ENCODE assay signal across 24 cellular contexts in the genomic region with DNA sequence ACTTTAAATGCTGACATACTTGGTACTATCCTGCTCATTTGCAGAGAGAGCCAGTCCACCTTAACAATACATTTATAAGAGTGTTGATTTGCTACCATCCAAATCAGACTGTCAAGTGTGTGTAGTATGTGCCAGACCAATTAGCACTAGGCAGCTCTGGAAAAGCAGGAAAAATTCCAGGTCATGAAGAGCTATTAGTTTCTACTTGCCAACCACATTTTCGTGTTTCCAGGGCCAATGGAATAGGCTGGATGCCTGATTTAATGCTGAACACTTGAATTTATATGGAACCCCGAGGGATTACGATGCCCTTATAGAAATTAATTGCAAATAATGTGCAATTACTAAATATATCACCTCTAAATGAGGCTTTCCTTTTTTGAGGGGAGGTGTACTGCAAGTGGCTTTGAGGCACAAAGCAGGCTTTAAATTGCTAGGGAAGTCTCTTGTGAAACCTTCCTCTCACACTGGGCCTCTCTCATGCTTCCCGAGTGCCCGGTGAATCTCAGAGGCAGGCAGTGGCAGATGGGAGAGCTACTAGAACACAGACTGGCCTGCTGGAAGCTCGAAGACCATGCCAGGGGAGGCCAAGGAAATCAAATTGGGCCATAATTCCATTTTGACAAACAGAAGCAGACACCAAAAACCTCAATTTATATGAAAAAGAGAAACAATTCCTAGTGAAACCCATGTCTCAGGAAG.
DNase-seq lines count a peak whose midpoint lies in the region; ATAC-seq, FAIRE-seq and TF ChIP-seq lines count a peak whose summit lies in the region.
"Had no signal": no experiment of that assay in that cellular context is flagged by ENCODE, and none has a peak within 500 bp of the region (broad histone marks: within the 10 kb centered on the region; RNA-seq: fewer than 3 reads in every experiment).

No MANE protein-coding gene starts in this region.

- H2BK120ac ChIP-seq in H1 (replicated peaks; ENCODE audit: low read depth, low read length), result no peak overlapping the region

- no peaks in the 10 kb centered on the region for H3K79me1 ChIP-seq in H1 (ENCODE audit: low read depth, low read length)

- H2AK5ac ChIP-seq in H1 (ENCODE audit: low read depth, low read length), result no peak overlapping the region

- H3K36me3 ChIP-seq in H1 (ENCODE audit: control insufficient read depth in 2 of 4, insufficient read depth in 4 of 4, low read length in 3 of 4), result no peaks in the 10 kb centered on the region
- no peaks in the 10 kb centered on the region for H3K36me3 ChIP-seq in upper lobe of left lung
- H3K36me3 ChIP-seq: lower lobe of right lung, MG63, spleen had no signal

- H3K23me2 ChIP-seq in H1 (ENCODE audit: low read depth, low read length), result no peaks in the 10 kb centered on the region

- peak; percentile 55 for DNase-seq in NCI-H2171 treated with DMSO at 0.1 percent for 48 hours (lab: John Stamatoyannopoulos, UW)
- DNase-seq in NCI-H2171 (lab: John Stamatoyannopoulos, UW), result no peak
- DNase-seq in NCI-H69 (lab: John Stamatoyannopoulos, UW), result peak; percentile 48
- DNase-seq in H1 (ENCODE audit: low read depth in 1 of 2, low spot score in 2 of 2), result no peak
- DNase-seq in substantia nigra (lab: John Stamatoyannopoulos, UW), result peak in 8 of 49 donors; percentile 4 to 37 (median 21)
- DNase-seq in ACHN, result no peak
- no peak for DNase-seq in upper lobe of left lung
- DNase-seq: activated CD4-positive, alpha-beta T cell treated with anti-CD3 and anti-CD28 coated beads, Interleukin-2, amount 50 U/mL, for 1 hour; activated naive CD8-positive, alpha-beta T cell treated with anti-CD3 and anti-CD28 coated beads, Interleukin-2, amount 10 ng/mL, durations not matched to agents 7 days and 5 days; body of pancreas; Caco-2; dermis blood vessel endothelial cell; foreskin fibroblast; kidney; lower lobe of right lung; MG63; NCI-H2081; NCI-H748 treated with DMSO at 0.1 percent for 48 hours; SHP77; spleen; stimulated activated CD4-positive, alpha-beta T cell treated with anti-CD3 and anti-CD28 coated beads, Interleukin-4, amount 100 ng/mL, for 4 hours had no signal

- no peaks in the 10 kb centered on the region for H3K27me3 ChIP-seq in H1 (replicated peaks in 1 of 4; ENCODE audit: control insufficient read depth in 3 of 4, extremely low read depth in 1 of 4, insufficient read depth in 3 of 4, low read length in 3 of 4)
- no peaks in the 10 kb centered on the region for H3K27me3 ChIP-seq in upper lobe of left lung
- H3K27me3 ChIP-seq: body of pancreas, spleen had no signal

- H3K9me3 ChIP-seq in H1 (ENCODE audit: insufficient read depth in 2 of 2, low read depth in 1 of 2, low read length in 1 of 2) (no peaks in the 10 kb centered on the region), upper lobe of left lung (no peaks in the 10 kb centered on the region)
- H3K9me3 ChIP-seq: body of pancreas, Caco-2, lower lobe of right lung, MG63, spleen had no signal

- H2BK5ac ChIP-seq in H1 (ENCODE audit: low read depth, low read length), result no peak overlapping the region

- no peak overlapping the region for H3K27ac ChIP-seq in H1 (ENCODE audit: low read depth, low read length)
- peak overlapping the region; percentile 15 for H3K27ac ChIP-seq in substantia nigra (ENCODE audit: low read depth, low read length, poor library complexity, severe bottlenecking)
- no peak overlapping the region for H3K27ac ChIP-seq in upper lobe of left lung
- H3K27ac ChIP-seq: body of pancreas, lower lobe of right lung, spleen had no signal

- FAIRE-seq in H1 (lab: Jason Lieb, UNC), result no peak
- FAIRE-seq: A204.1, kidney, urothelium cell line had no signal

- H3K9ac ChIP-seq in H1 (replicated peaks in 1 of 4; ENCODE audit: extremely low read depth in 1 of 4, low read depth in 3 of 4, low read length in 3 of 4), result no peak overlapping the region

- no peak overlapping the region for H2AFZ ChIP-seq in H1 (ENCODE audit: low read length)

- no peak overlapping the region for H4K91ac ChIP-seq in H1 (replicated peaks; ENCODE audit: insufficient read length, low read length)

- TF ChIP-seq EP300 in H1 (IDR thresholded peaks at IDR 0.05; ENCODE audit: borderline replicate concordance in 1 of 2, low read depth in 2 of 2, low read length in 2 of 2) (no peak), upper lobe of left lung (IDR thresholded peaks at IDR 0.05) (no peak)

- H3K4me1 ChIP-seq in H1 (replicated peaks in 1 of 4; ENCODE audit: control insufficient read depth in 3 of 4, insufficient read depth in 4 of 4, low read length in 3 of 4) (peaks cover 0 to 5% (median 4%) of the 10 kb centered on the region in 4 experiments; a peak in 5 of 7 replicates), upper lobe of left lung (no peaks in the 10 kb centered on the region)
- H3K4me1 ChIP-seq: lower lobe of right lung, spleen had no signal

- no peaks in the 10 kb centered on the region for H4K20me1 ChIP-seq in H1 (replicated peaks in 1 of 2; ENCODE audit: control insufficient read depth in 1 of 2, insufficient read depth in 2 of 2, low read length in 2 of 2)

- H3K23ac ChIP-seq in H1 (ENCODE audit: insufficient read length), result no peak overlapping the region

- CTCF ChIA-PET in H1 (lab: Charles Lee; ENCODE audit: partially characterized antibody), result interaction anchor here (0.7 to 1.8 kb wide), 7 partner anchors 27 to 399 kb away, joined by 3 to 7 read pairs (median 4); no protein-coding TSS in a partner anchor

- TF ChIP-seq CTCF in H1 (IDR thresholded peaks at IDR 0.05; ENCODE audit: control extremely low read depth in 1 of 3, insufficient read depth in 1 of 3, low read depth in 1 of 3, low read length in 3 of 3), result no peak
- no peak for TF ChIP-seq CTCF in upper lobe of left lung (IDR thresholded peaks at IDR 0.05)

- no peak overlapping the region for H4K8ac ChIP-seq in H1 (ENCODE audit: extremely low read depth, insufficient read depth, low read length)

- ATAC-seq in HG03432 (IDR thresholded peaks at IDR 0.05; ENCODE audit: unreplicated experiment) (no peak), upper lobe of left lung (ENCODE audit: low FRiP score in 2 of 2) (no peak)
- ATAC-seq: body of pancreas, lower lobe of right lung had no signal

- POLR2A ChIA-PET in H1 (lab: Charles Lee; ENCODE audit: partially characterized antibody), result interaction anchor here (0.7 to 1.2 kb wide), 3 partner anchors 10 to 14 kb away, joined by 3 to 4 read pairs (median 3); no protein-coding TSS in a partner anchor

- TF ChIP-seq POLR2A in H1 (IDR thresholded peaks at IDR 0.05; ENCODE audit: control extremely low read depth in 1 of 2, low read depth in 2 of 2, low read length in 2 of 2) (no peak), upper lobe of left lung (IDR thresholded peaks at IDR 0.05) (no peak)

- in situ Hi-C loops in ACHN (cut with HindIII; ENCODE audit: low pct_ligation_motif_present, low pct_unique_long_range_greater_than_20kb, low sequenced_read_pairs), result no loop called here

- H3K14ac ChIP-seq in H1 (ENCODE audit: insufficient read length), result no peak overlapping the region

- no peak overlapping the region for H2BK15ac ChIP-seq in H1 (ENCODE audit: low read length)

- no peaks in the 10 kb centered on the region for H3K79me2 ChIP-seq in H1 (ENCODE audit: control insufficient read depth in 1 of 2, insufficient read depth in 2 of 2, low read length in 2 of 2)

- H3K4me2 ChIP-seq in H1 (ENCODE audit: insufficient read depth in 1 of 2, low read depth in 2 of 2, low read length in 2 of 2), result no peak overlapping the region

- 0 out of 2 replicates have a peak overlapping the region, but pooled peaks have one; percentile 17 for H3K18ac ChIP-seq in H1 (ENCODE audit: extremely low read depth, low read length)

- no peak for TF ChIP-seq RAD21 in H1 (IDR thresholded peaks at IDR 0.05 in 1 of 2, conservative IDR thresholded peaks at IDR 0.05 in 1 of 2; ENCODE audit: low read depth in 2 of 2, low read length in 2 of 2)

- no peak overlapping the region for H3K4ac ChIP-seq in H1 (replicated peaks; ENCODE audit: insufficient read length, low read depth, low read length)

- no peak overlapping the region for H3K4me3 ChIP-seq in H1 (ENCODE audit: extremely low read depth in 1 of 4, insufficient read depth in 2 of 4, low read depth in 3 of 4, low read length in 4 of 4)
- no peak overlapping the region for H3K4me3 ChIP-seq in upper lobe of left lung
- H3K4me3 ChIP-seq: body of pancreas, lower lobe of right lung, MG63, spleen had no signal

- no peak overlapping the region for H4K5ac ChIP-seq in H1 (ENCODE audit: insufficient read length, low read depth, low read length)

- H2BK12ac ChIP-seq in H1 (ENCODE audit: low read depth, low read length), result no peak overlapping the region

- H2BK20ac ChIP-seq in H1 (ENCODE audit: low read length), result no peak overlapping the region

- H3K56ac ChIP-seq in H1 (replicated peaks; ENCODE audit: insufficient read length, low read depth, low read length), result no peak overlapping the region

- 84% methylated on average over 6 of the region's 6 CpGs; no CpG with 5 or more reads in 1 of the 2 experiments for WGBS in H1 (ENCODE audit: extremely low coverage in 1 of 2, insufficient coverage in 1 of 2, insufficient read length in 1 of 2, insufficient replicate concordance in 2 of 2, low coverage in 1 of 2, low lambda C conversion rate in 2 of 2, missing lambda C conversion rate in 1 of 2), 2 experiments
- 73 to 76% methylated on average over 6 of the region's 6 CpGs for WGBS in upper lobe of left lung, 2 donors

TF ChIP-seq in H1, 55 proteins besides CTCF, POLR2A, EP300 and RAD21:
- no peak for TF ChIP-seq BRCA1 (IDR thresholded peaks at IDR 0.05; ENCODE audit: low read depth, low read length)
- TF ChIP-seq EZH2 (IDR thresholded peaks at IDR 0.05; ENCODE audit: low read depth, low read length, severe bottlenecking), result no peak
- no peak for TF ChIP-seq TAF7 (optimal IDR thresholded peaks at IDR 0.05; ENCODE audit: borderline replicate concordance, low read depth, low read length)
- no peak for TF ChIP-seq EGR1 (IDR thresholded peaks at IDR 0.05; ENCODE audit: borderline replicate concordance, low read depth, low read length)

Comparison
In these comparisons a context has a peak if more than half of its experiments do, and no peak if none do; other contexts are left out.
1. DNase-seq: peak in NCI-H2171 treated with DMSO at 0.1 percent for 48 hours (single experiment) and NCI-H69 (single experiment); none in NCI-H2171 (single experiment), H1 (0 of 2), ACHN (single experiment) and upper lobe of left lung (0 of 2).